Comparison of ENCODE assay signal across 34 cellular contexts in genomic region chrX:19377799-19378198, GRCh38.
"Had no signal": no experiment of that assay in that cellular context is flagged by ENCODE, and none has a peak within 500 bp of the region (broad histone marks: within the 10 kb centered on the region; RNA-seq: fewer than 3 reads in every experiment).

No MANE protein-coding gene starts in this region.

- H3K27ac ChIP-seq: KMS-11 had no signal

- H3K9ac ChIP-seq: KMS-11 had no signal

- H3K4me2 ChIP-seq: KMS-11 had no signal

- DNase-seq: Karpas-422, Kasumi-1, KG1, MM.1S, MV-4-11, NCI-H1048, NCI-H1092, NCI-H1092 treated with DMSO at 0.1 percent for 48 hours, NCI-H1105, NCI-H1105 treated with DMSO at 0.1 percent for 48 hours, NCI-H1417, NCI-H1417 treated with DMSO at 0.1 percent for 48 hours, NCI-H1436, NCI-H1436 treated with DMSO at 0.1 percent for 48 hours, NCI-H146, NCI-H1694, NCI-H1694 treated with DMSO at 0.1 percent for 48 hours, NCI-H187, NCI-H187 treated with DMSO at 0.1 percent for 48 hours, NCI-H1930, NCI-H2029, NCI-H2029 treated with DMSO at 0.1 percent for 48 hours, NCI-H2081, NCI-H2081 treated with DMSO at 0.1 percent for 48 hours, NCI-H2107, NCI-H2171, NCI-H2171 treated with DMSO at 0.1 percent for 48 hours, NCI-H2227 treated with DMSO at 0.1 percent for 48 hours, NCI-H226, NCI-H345, NCI-H446, NCI-H446 treated with DMSO at 0.1 percent for 48 hours, NCI-H510A had no signal
